16 cellular contexts compared by ENCODE assay signal in genomic region chr10:71819985-71820384, GRCh38. TPM values are rescaled to one million over a fixed set of nuclear protein-coding genes. Genes with fewer than 3 reads are reported as not detected.
DNase-seq lines count a peak whose midpoint lies in the region; ATAC-seq and TF ChIP-seq lines count a peak whose summit lies in the region.
"Had no signal": no experiment of that assay in that cellular context is flagged by ENCODE, and none has a peak within 500 bp of the region (broad histone marks: within the 10 kb centered on the region; RNA-seq: fewer than 3 reads in every experiment).

No MANE protein-coding gene starts in this region.

- no peaks in the 10 kb centered on the region for H3K27me3 ChIP-seq in spleen (replicated peaks in 1 of 7)
- H3K27me3 ChIP-seq: BE2C had no signal

- H3K9me3 ChIP-seq in spleen = no peaks in the 10 kb centered on the region
- H3K9me3 ChIP-seq: A549, BE2C, HAP-1 had no signal

- 68 to 88% (median 77%) methylated on average over 6 of the region's 6 CpGs for WGBS in spleen, 5 donors

- TF ChIP-seq POLR2A in spleen (IDR thresholded peaks at IDR 0.05) = no peak

- no peaks in the 10 kb centered on the region for H3K27me3 Mint-ChIP-seq in stimulated activated naive CD8-positive, alpha-beta T cell treated with anti-CD3 and anti-CD28 coated beads, Interleukin-15, Interleukin-2, amounts not matched to agents 100 ng/mL and 50 ng/mL, for 24 hours
- no peaks in the 10 kb centered on the region for H3K27me3 Mint-ChIP-seq in stimulated activated naive CD8-positive, alpha-beta T cell treated with anti-CD3 and anti-CD28 coated beads, Interleukin-15, amount 100 ng/mL, for 72 hours
- no peaks in the 10 kb centered on the region for H3K27me3 Mint-ChIP-seq in effector memory CD8-positive, alpha-beta T cell

- peak overlapping the region; percentile 31 for H3K27ac Mint-ChIP-seq in stimulated activated naive CD8-positive, alpha-beta T cell treated with anti-CD3 and anti-CD28 coated beads, Interleukin-15, Interleukin-2, amounts not matched to agents 100 ng/mL and 50 ng/mL, for 24 hours
- peak overlapping the region in 1 of 2 donors; percentile 74 for H3K27ac Mint-ChIP-seq in stimulated activated naive CD8-positive, alpha-beta T cell treated with anti-CD3 and anti-CD28 coated beads, Interleukin-15, amount 100 ng/mL, for 72 hours
- H3K27ac Mint-ChIP-seq in effector memory CD8-positive, alpha-beta T cell = peak overlapping the region; percentile 23 to 58
- H3K27ac Mint-ChIP-seq: CD8-positive, alpha-beta T cell had no signal

- H3K36me3 ChIP-seq in spleen = peaks cover 15 to 100% (median 95%) of the 10 kb centered on the region in 6 donors

- no peak overlapping the region for H3K4me3 Mint-ChIP-seq in stimulated activated naive CD8-positive, alpha-beta T cell treated with anti-CD3 and anti-CD28 coated beads, Interleukin-15, Interleukin-2, amounts not matched to agents 100 ng/mL and 50 ng/mL, for 24 hours
- H3K4me3 Mint-ChIP-seq in stimulated activated naive CD8-positive, alpha-beta T cell treated with anti-CD3 and anti-CD28 coated beads, Interleukin-15, amount 100 ng/mL, for 72 hours = no peak overlapping the region
- H3K4me3 Mint-ChIP-seq in effector memory CD8-positive, alpha-beta T cell = no peak overlapping the region
- H3K4me3 Mint-ChIP-seq: CD8-positive, alpha-beta T cell had no signal

- DNase-seq in stimulated activated naive CD8-positive, alpha-beta T cell treated with anti-CD3 and anti-CD28 coated beads, Interleukin-15, amount 100 ng/mL, for 72 hours = no peak
- no peak for DNase-seq in effector memory CD8-positive, alpha-beta T cell
- DNase-seq in spleen (peak; percentile 73), NCI-H774 (lab: John Stamatoyannopoulos, UW) (no peak), HuH-7.5 (ENCODE audit: low spot score) (no peak)
- DNase-seq: BE2C; CD8-positive, alpha-beta T cell; COR-L47; DND-41; GDM1; GOT3 had no signal

- no peak for TF ChIP-seq CTCF in spleen (IDR thresholded peaks at IDR 0.05 in 8 of 11, conservative IDR thresholded peaks at IDR 0.05 in 3 of 11)

- peaks cover 14% of the 10 kb centered on the region for H3K4me1 Mint-ChIP-seq in stimulated activated naive CD8-positive, alpha-beta T cell treated with anti-CD3 and anti-CD28 coated beads, Interleukin-15, Interleukin-2, amounts not matched to agents 100 ng/mL and 50 ng/mL, for 24 hours (ENCODE audit: low read depth)
- peaks cover 16% of the 10 kb centered on the region for H3K4me1 Mint-ChIP-seq in stimulated activated naive CD8-positive, alpha-beta T cell treated with anti-CD3 and anti-CD28 coated beads, Interleukin-15, amount 100 ng/mL, for 72 hours
- peaks cover 4 to 16% of the 10 kb centered on the region in 2 donors for H3K4me1 Mint-ChIP-seq in effector memory CD8-positive, alpha-beta T cell (ENCODE audit: low read depth in 2 of 2)

- peaks cover 50% of the 10 kb centered on the region for H3K36me3 Mint-ChIP-seq in stimulated activated naive CD8-positive, alpha-beta T cell treated with anti-CD3 and anti-CD28 coated beads, Interleukin-15, Interleukin-2, amounts not matched to agents 100 ng/mL and 50 ng/mL, for 24 hours (ENCODE audit: low read depth)
- peaks cover 79% of the 10 kb centered on the region for H3K36me3 Mint-ChIP-seq in effector memory CD8-positive, alpha-beta T cell (ENCODE audit: insufficient read depth)

- H3K4me1 ChIP-seq in spleen = peaks cover 3 to 95% (median 61%) of the 10 kb centered on the region in 6 donors
- H3K4me1 ChIP-seq: A549, BE2C, HAP-1 had no signal

- no peak for ATAC-seq in stimulated activated naive CD8-positive, alpha-beta T cell treated with anti-CD3 and anti-CD28 coated beads, Interleukin-15, amount 100 ng/mL, for 72 hours
- no peak for ATAC-seq in effector memory CD8-positive, alpha-beta T cell (replicated peaks)
- ATAC-seq: A549; CD8-positive, alpha-beta T cell; HepG2 had no signal

- H3K4me3 ChIP-seq in spleen = peak overlapping the region in 1 of 8 donors; percentile 40
- H3K4me3 ChIP-seq: A549, HAP-1 had no signal

- peak overlapping the region in 7 of 8 donors; percentile 11 to 92 (median 86) for H3K27ac ChIP-seq in spleen
- H3K27ac ChIP-seq: A549, C4-2B had no signal

- intact Hi-C loops in spleen (cut with DNase I; ENCODE audit: low total_unique reads) = loop anchor here (10.0 kb wide), 2 partner anchors 435 to 505 kb away; partner anchors contain the start of gene SLC29A3

- no peaks in the 10 kb centered on the region for H3K9me3 Mint-ChIP-seq in stimulated activated naive CD8-positive, alpha-beta T cell treated with anti-CD3 and anti-CD28 coated beads, Interleukin-15, Interleukin-2, amounts not matched to agents 100 ng/mL and 50 ng/mL, for 24 hours
- no peaks in the 10 kb centered on the region for H3K9me3 Mint-ChIP-seq in stimulated activated naive CD8-positive, alpha-beta T cell treated with anti-CD3 and anti-CD28 coated beads, Interleukin-15, amount 100 ng/mL, for 72 hours
- no peaks in the 10 kb centered on the region for H3K9me3 Mint-ChIP-seq in effector memory CD8-positive, alpha-beta T cell
- H3K9me3 Mint-ChIP-seq: CD8-positive, alpha-beta T cell had no signal

RNA-seq across cellular contexts. Expression of gene PSAP, which starts 31.1 kb away (rescaled TPM):
- total RNA-seq in spleen = 1,000 to 10,000 TPM; 1,269 to 1,826 (median 1,507) TPM
- 100 to 1,000 TPM; 363 to 690 (median 437) TPM for polyA plus RNA-seq in spleen

RNA-seq across cellular contexts. Expression of gene VSIR, which starts 46.7 kb away (rescaled TPM):
- total RNA-seq in spleen = 100 to 1,000 TPM; 202 to 512 (median 313) TPM
- 10 to 100 TPM; 34.5 to 84.3 (median 50.4) TPM for polyA plus RNA-seq in spleen
